ENCODE assay signal across 1 cellular context in genomic region chr17:82503728-82504308, GRCh38.
TF ChIP-seq lines count a peak whose summit lies in the region.

No MANE protein-coding gene starts in this region.

TF ChIP-seq in HepG2, 621 proteins besides CTCF, POLR2A, EP300 and RAD21 (continued from another document and continues in another):
- TF ChIP-seq GATAD1 (CRISPR knock-in tag; IDR thresholded peaks at IDR 0.05) (peak; percentile 55), DNMT3B (CRISPR knock-in tag; conservative IDR thresholded peaks at IDR 0.05) (no peak), ATF1 (CRISPR knock-in tag; IDR thresholded peaks at IDR 0.05) (no peak), ZNF660 (CRISPR knock-in tag; IDR thresholded peaks at IDR 0.05; ENCODE audit: borderline replicate concordance, low read depth) (no peak), ZNF124 (CRISPR knock-in tag; IDR thresholded peaks at IDR 0.05) (no peak), ZNF761 (CRISPR knock-in tag; conservative IDR thresholded peaks at IDR 0.05) (no peak), ETV5 (CRISPR knock-in tag; IDR thresholded peaks at IDR 0.05; ENCODE audit: borderline replicate concordance) (no peak), PHB2 (IDR thresholded peaks at IDR 0.05; ENCODE audit: partially characterized antibody) (no peak), ZNF703 (CRISPR knock-in tag; IDR thresholded peaks at IDR 0.05; ENCODE audit: borderline replicate concordance) (0 out of 2 replicates have a peak, but pooled peaks have one; percentile 25), SIN3A (IDR thresholded peaks at IDR 0.05; ENCODE audit: borderline replicate concordance, low read depth, low read length) (no peak), GTF3A (CRISPR knock-in tag; conservative IDR thresholded peaks at IDR 0.05) (no peak), HDAC1 (CRISPR knock-in tag; IDR thresholded peaks at IDR 0.05) (peak; percentile 37; the same call in 1 of the 2 replicates), RBFOX2 (IDR thresholded peaks at IDR 0.05; ENCODE audit: low read depth, low read length) (no peak), TFDP2 (CRISPR knock-in tag; IDR thresholded peaks at IDR 0.05) (peak; percentile 93), REPIN1 (CRISPR knock-in tag; IDR thresholded peaks at IDR 0.05; ENCODE audit: borderline replicate concordance, low read depth) (peak; percentile 82; the same call in 1 of the 2 replicates), MIXL1 (CRISPR knock-in tag; IDR thresholded peaks at IDR 0.05) (peak; percentile 63; the same call in 1 of the 2 replicates), JUNB (CRISPR knock-in tag; IDR thresholded peaks at IDR 0.05; ENCODE audit: borderline replicate concordance) (peak; percentile 59; the same call in 1 of the 2 replicates), MNT (IDR thresholded peaks at IDR 0.05) (0 out of 2 replicates have a peak, but pooled peaks have one; percentile 14), SOX5 (CRISPR knock-in tag; IDR thresholded peaks at IDR 0.05; ENCODE audit: borderline replicate concordance) (peak; percentile 45; the same call in 1 of the 2 replicates), NFKBIZ (CRISPR knock-in tag; IDR thresholded peaks at IDR 0.05) (peak; percentile 69; the same call in 1 of the 2 replicates), TARDBP (CRISPR knock-in tag; IDR thresholded peaks at IDR 0.05) (no peak; the same call in 1 of the 2 replicates), ZMAT5 (CRISPR knock-in tag; IDR thresholded peaks at IDR 0.05; ENCODE audit: borderline replicate concordance, low read depth) (no peak), ISL2 (CRISPR knock-in tag; IDR thresholded peaks at IDR 0.05) (peak; percentile 63; the same call in 1 of the 2 replicates), SP5 (CRISPR knock-in tag; IDR thresholded peaks at IDR 0.05; ENCODE audit: borderline replicate concordance, low read depth) (no peak), ZNF569 (CRISPR knock-in tag; IDR thresholded peaks at IDR 0.05; ENCODE audit: borderline replicate concordance) (no peak), ZNF557 (CRISPR knock-in tag; IDR thresholded peaks at IDR 0.05) (peak; percentile 92), PLRG1 (conservative IDR thresholded peaks at IDR 0.05) (no peak), DPF2 (CRISPR knock-in tag; IDR thresholded peaks at IDR 0.05; ENCODE audit: borderline replicate concordance, low read depth) (0 out of 2 replicates have a peak, but pooled peaks have one; percentile 31), PRMT3 (CRISPR knock-in tag; IDR thresholded peaks at IDR 0.05; ENCODE audit: borderline replicate concordance, low read depth) (no peak), HNF1B (CRISPR knock-in tag; IDR thresholded peaks at IDR 0.05) (peak; percentile 21; the same call in 1 of the 2 replicates), KMT2B (CRISPR knock-in tag; IDR thresholded peaks at IDR 0.05) (peak; percentile 62; the same call in 1 of the 2 replicates), NFE2 (CRISPR knock-in tag; IDR thresholded peaks at IDR 0.05) (no peak), IKZF4 (CRISPR knock-in tag; IDR thresholded peaks at IDR 0.05; ENCODE audit: borderline replicate concordance, low read depth, not compliant biosample characterization) (peak; percentile 94), HES4 (CRISPR knock-in tag; IDR thresholded peaks at IDR 0.05; ENCODE audit: borderline replicate concordance) (no peak; the same call in 1 of the 2 replicates), ZNF362 (CRISPR knock-in tag; IDR thresholded peaks at IDR 0.05; ENCODE audit: borderline replicate concordance) (no peak), SRSF4 (IDR thresholded peaks at IDR 0.05; ENCODE audit: low read depth, low read length, poor library complexity, severe bottlenecking) (no peak), TEAD2 (CRISPR knock-in tag; IDR thresholded peaks at IDR 0.05) (0 out of 2 replicates have a peak, but pooled peaks have one; percentile 61)
- TF ChIP-seq, protein P1, sequence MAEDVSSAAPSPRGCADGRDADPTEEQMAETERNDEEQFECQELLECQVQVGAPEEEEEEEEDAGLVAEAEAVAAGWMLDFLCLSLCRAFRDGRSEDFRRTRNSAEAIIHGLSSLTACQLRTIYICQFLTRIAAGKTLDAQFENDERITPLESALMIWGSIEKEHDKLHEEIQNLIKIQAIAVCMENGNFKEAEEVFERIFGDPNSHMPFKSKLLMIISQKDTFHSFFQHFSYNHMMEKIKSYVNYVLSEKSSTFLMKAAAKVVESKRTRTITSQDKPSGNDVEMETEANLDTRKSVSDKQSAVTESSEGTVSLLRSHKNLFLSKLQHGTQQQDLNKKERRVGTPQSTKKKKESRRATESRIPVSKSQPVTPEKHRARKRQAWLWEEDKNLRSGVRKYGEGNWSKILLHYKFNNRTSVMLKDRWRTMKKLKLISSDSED (CRISPR knock-in tag; IDR thresholded peaks at IDR 0.05): no peak
- TF ChIP-seq, protein P2, sequence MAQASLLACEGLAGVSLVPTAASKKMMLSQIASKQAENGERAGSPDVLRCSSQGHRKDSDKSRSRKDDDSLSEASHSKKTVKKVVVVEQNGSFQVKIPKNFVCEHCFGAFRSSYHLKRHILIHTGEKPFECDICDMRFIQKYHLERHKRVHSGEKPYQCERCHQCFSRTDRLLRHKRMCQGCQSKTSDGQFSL (CRISPR knock-in tag; IDR thresholded peaks at IDR 0.05): 0 out of 2 replicates have a peak, but pooled peaks have one; percentile 34
- TF ChIP-seq, protein P3, sequence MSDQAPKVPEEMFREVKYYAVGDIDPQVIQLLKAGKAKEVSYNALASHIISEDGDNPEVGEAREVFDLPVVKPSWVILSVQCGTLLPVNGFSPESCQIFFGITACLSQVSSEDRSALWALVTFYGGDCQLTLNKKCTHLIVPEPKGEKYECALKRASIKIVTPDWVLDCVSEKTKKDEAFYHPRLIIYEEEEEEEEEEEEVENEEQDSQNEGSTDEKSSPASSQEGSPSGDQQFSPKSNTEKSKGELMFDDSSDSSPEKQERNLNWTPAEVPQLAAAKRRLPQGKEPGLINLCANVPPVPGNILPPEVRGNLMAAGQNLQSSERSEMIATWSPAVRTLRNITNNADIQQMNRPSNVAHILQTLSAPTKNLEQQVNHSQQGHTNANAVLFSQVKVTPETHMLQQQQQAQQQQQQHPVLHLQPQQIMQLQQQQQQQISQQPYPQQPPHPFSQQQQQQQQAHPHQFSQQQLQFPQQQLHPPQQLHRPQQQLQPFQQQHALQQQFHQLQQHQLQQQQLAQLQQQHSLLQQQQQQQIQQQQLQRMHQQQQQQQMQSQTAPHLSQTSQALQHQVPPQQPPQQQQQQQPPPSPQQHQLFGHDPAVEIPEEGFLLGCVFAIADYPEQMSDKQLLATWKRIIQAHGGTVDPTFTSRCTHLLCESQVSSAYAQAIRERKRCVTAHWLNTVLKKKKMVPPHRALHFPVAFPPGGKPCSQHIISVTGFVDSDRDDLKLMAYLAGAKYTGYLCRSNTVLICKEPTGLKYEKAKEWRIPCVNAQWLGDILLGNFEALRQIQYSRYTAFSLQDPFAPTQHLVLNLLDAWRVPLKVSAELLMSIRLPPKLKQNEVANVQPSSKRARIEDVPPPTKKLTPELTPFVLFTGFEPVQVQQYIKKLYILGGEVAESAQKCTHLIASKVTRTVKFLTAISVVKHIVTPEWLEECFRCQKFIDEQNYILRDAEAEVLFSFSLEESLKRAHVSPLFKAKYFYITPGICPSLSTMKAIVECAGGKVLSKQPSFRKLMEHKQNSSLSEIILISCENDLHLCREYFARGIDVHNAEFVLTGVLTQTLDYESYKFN (CRISPR knock-in tag; conservative IDR thresholded peaks at IDR 0.05): 0 out of 2 replicates have a peak, but pooled peaks have one; percentile 30
- TF ChIP-seq, protein P4, sequence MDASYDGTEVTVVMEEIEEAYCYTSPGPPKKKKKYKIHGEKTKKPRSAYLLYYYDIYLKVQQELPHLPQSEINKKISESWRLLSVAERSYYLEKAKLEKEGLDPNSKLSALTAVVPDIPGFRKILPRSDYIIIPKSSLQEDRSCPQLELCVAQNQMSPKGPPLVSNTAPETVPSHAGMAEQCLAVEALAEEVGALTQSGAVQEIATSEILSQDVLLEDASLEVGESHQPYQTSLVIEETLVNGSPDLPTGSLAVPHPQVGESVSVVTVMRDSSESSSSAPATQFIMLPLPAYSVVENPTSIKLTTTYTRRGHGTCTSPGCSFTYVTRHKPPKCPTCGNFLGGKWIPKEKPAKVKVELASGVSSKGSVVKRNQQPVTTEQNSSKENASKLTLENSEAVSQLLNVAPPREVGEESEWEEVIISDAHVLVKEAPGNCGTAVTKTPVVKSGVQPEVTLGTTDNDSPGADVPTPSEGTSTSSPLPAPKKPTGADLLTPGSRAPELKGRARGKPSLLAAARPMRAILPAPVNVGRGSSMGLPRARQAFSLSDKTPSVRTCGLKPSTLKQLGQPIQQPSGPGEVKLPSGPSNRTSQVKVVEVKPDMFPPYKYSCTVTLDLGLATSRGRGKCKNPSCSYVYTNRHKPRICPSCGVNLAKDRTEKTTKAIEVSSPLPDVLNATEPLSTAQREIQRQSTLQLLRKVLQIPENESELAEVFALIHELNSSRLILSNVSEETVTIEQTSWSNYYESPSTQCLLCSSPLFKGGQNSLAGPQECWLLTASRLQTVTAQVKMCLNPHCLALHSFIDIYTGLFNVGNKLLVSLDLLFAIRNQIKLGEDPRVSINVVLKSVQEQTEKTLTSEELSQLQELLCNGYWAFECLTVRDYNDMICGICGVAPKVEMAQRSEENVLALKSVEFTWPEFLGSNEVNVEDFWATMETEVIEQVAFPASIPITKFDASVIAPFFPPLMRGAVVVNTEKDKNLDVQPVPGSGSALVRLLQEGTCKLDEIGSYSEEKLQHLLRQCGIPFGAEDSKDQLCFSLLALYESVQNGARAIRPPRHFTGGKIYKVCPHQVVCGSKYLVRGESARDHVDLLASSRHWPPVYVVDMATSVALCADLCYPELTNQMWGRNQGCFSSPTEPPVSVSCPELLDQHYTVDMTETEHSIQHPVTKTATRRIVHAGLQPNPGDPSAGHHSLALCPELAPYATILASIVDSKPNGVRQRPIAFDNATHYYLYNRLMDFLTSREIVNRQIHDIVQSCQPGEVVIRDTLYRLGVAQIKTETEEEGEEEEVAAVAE (CRISPR knock-in tag; IDR thresholded peaks at IDR 0.05; ENCODE audit: borderline replicate concordance): peak; percentile 76; the same call in 1 of the 2 replicates
- TF ChIP-seq, protein P5, sequence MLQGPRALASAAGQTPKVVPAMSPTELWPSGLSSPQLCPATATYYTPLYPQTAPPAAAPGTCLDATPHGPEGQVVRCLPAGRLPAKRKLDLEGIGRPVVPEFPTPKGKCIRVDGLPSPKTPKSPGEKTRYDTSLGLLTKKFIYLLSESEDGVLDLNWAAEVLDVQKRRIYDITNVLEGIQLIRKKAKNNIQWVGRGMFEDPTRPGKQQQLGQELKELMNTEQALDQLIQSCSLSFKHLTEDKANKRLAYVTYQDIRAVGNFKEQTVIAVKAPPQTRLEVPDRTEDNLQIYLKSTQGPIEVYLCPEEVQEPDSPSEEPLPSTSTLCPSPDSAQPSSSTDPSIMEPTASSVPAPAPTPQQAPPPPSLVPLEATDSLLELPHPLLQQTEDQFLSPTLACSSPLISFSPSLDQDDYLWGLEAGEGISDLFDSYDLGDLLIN (CRISPR knock-in tag; IDR thresholded peaks at IDR 0.05; ENCODE audit: borderline replicate concordance): peak; percentile 69; the same call in 1 of the 2 replicates
- TF ChIP-seq, protein P6, sequence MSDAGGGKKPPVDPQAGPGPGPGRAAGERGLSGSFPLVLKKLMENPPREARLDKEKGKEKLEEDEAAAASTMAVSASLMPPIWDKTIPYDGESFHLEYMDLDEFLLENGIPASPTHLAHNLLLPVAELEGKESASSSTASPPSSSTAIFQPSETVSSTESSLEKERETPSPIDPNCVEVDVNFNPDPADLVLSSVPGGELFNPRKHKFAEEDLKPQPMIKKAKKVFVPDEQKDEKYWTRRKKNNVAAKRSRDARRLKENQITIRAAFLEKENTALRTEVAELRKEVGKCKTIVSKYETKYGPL (CRISPR knock-in tag; IDR thresholded peaks at IDR 0.05): no peak
